In the genomic region with DNA sequence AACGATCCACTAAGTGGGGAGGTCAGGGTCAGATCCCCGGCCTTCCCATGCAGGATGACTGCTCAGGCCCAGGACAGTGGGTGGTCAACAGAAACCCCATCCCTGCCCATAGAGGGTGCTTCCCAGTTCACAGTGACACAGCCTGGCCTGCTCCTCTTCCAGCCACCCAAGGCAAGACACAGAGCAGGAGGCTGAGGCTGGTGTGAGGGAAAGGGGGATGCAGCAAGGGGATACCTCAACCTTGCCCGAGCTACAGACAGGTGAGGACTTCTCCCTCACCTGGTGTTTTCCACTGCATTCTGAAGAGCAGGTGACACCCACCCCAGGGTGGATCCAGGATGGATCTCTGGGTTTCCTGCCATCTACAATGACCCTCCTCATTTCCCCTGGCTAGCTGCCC, we compare ENCODE assay signal across 19 cellular contexts.
"Had no signal": no experiment of that assay in that cellular context is flagged by ENCODE, and none has a peak within 500 bp of the region (broad histone marks: within the 10 kb centered on the region; RNA-seq: fewer than 3 reads in every experiment).

No MANE protein-coding gene starts in this region.

- H3K27me3 ChIP-seq: heart left ventricle, thyroid gland, upper lobe of right lung had no signal

- H3K4me1 Mint-ChIP-seq: neural crest cell had no signal

- H3K4me3 Mint-ChIP-seq: naive thymus-derived CD4-positive, alpha-beta T cell; neural crest cell had no signal

- H3K9me3 ChIP-seq: suprapubic skin, thyroid gland had no signal

- H3K27ac Mint-ChIP-seq: naive thymus-derived CD4-positive, alpha-beta T cell had no signal

- H3K4me1 ChIP-seq: heart left ventricle, suprapubic skin, thyroid gland, upper lobe of right lung had no signal

- DNase-seq: central memory CD4-positive, alpha-beta T cell; cortex of kidney; effector CD8-positive, alpha-beta T cell; hippocampal formation; kidney glomerular epithelial cell; mammary epithelial cell; nucleus accumbens; small intestine; stimulated activated CD4-positive, alpha-beta T cell treated with anti-CD3 and anti-CD28 coated beads, Interleukin-2, amount 100 ng/mL, for 48 hours; stimulated activated naive CD4-positive, alpha-beta T cell treated with Interleukin-2 at 50 U/mL for 16 hours; thyroid gland had no signal

- H3K36me3 ChIP-seq: heart left ventricle, suprapubic skin, thyroid gland, upper lobe of right lung had no signal

- H3K9me3 Mint-ChIP-seq: neural crest cell had no signal

- H3K4me3 ChIP-seq: dorsolateral prefrontal cortex, heart left ventricle, suprapubic skin, thyroid gland, upper lobe of right lung had no signal

- H3K27ac ChIP-seq: dorsolateral prefrontal cortex, heart left ventricle, suprapubic skin, thyroid gland, upper lobe of right lung had no signal

- ATAC-seq: esophagus mucosa; heart left ventricle; naive thymus-derived CD4-positive, alpha-beta T cell; right cardiac atrium; upper lobe of right lung had no signal

- H3K36me3 Mint-ChIP-seq: naive thymus-derived CD4-positive, alpha-beta T cell had no signal
